In genomic region chr14:49853572-49854375, GRCh38 we compare ENCODE assay signal across 7 cellular contexts. TPM values are rescaled to one million over a fixed set of nuclear protein-coding genes. Genes with fewer than 3 reads are reported as not detected.
DNase-seq lines count a peak whose midpoint lies in the region; FAIRE-seq and TF ChIP-seq lines count a peak whose summit lies in the region.

No MANE protein-coding gene starts in this region.

- no peaks in the 10 kb centered on the region for H3K9me3 Mint-ChIP-seq in activated naive CD4-positive, alpha-beta T cell treated with anti-CD3 and anti-CD28 coated beads for 36 hours

- peaks cover 30% of the 10 kb centered on the region for H3K36me3 ChIP-seq in SJSA1
- H3K36me3 ChIP-seq in ovary = no peaks in the 10 kb centered on the region
- peaks cover 4% of the 10 kb centered on the region for H3K36me3 ChIP-seq in thymus (ENCODE audit: control insufficient read depth, insufficient read depth)

- peak; percentile 21 for FAIRE-seq in GM18507 (lab: Jason Lieb, UNC)

- H3K27me3 ChIP-seq in SJSA1 (replicated peaks) = no peaks in the 10 kb centered on the region
- H3K27me3 ChIP-seq in ovary = no peaks in the 10 kb centered on the region
- no peaks in the 10 kb centered on the region for H3K27me3 ChIP-seq in thymus (ENCODE audit: control insufficient read depth, insufficient read depth)

- no peak overlapping the region for H3K27ac Mint-ChIP-seq in activated naive CD4-positive, alpha-beta T cell treated with anti-CD3 and anti-CD28 coated beads for 36 hours

- WGBS in ovary, 3 donors = 10% methylated on average over 27 of the region's 27 CpGs
- 24% methylated on average over 27 of the region's 27 CpGs for WGBS in thymus

- H3K27ac ChIP-seq in SJSA1 (no peak overlapping the region), ovary (no peak overlapping the region), thymus (ENCODE audit: low read depth) (peak overlapping the region; percentile 19)

- no peak for DNase-seq in GM18507 (ENCODE audit: extremely low spot score, insufficient read length, low read depth)
- DNase-seq in Kasumi-1 (lab: John Stamatoyannopoulos, UW) = peak; percentile 94 to 97
- peak; percentile 64 to 76 for DNase-seq in SJSA1 (ENCODE audit: low read depth in 1 of 2, low spot score in 2 of 2)
- peak; percentile 85 for DNase-seq in activated naive CD4-positive, alpha-beta T cell treated with anti-CD3 and anti-CD28 coated beads for 36 hours
- DNase-seq in glomerular visceral epithelial cell (ENCODE audit: extremely low spot score) = peak; percentile 70
- peak; percentile 48 to 72 (median 62) for DNase-seq in ovary

- no peaks in the 10 kb centered on the region for H3K9me3 ChIP-seq in SJSA1 (replicated peaks)
- H3K9me3 ChIP-seq in ovary = no peaks in the 10 kb centered on the region
- no peaks in the 10 kb centered on the region for H3K9me3 ChIP-seq in thymus (ENCODE audit: control insufficient read depth)

- TF ChIP-seq EP300 in ovary (IDR thresholded peaks at IDR 0.05) = no peak

- H3K4me3 ChIP-seq in SJSA1 (peak overlapping the region; percentile 81), ovary (peak overlapping the region; percentile 84), thymus (ENCODE audit: low read length) (peak overlapping the region; percentile 61)

- intact Hi-C loops in activated naive CD4-positive, alpha-beta T cell treated with anti-CD3 and anti-CD28 coated beads for 36 hours (cut with micrococcal nuclease) = loop anchor here (1.0 to 2.0 kb wide), 10 partner anchors 9 to 679 kb away; partner anchors contain the start of genes DMAC2L, KLHDC2, L2HGDH and MAP4K5
- intact Hi-C loops in ovary (cut with DNase I) = loop anchor here in 2 of 4 donors (1.0 to 10.0 kb wide), 2 partner anchors 219 kb away; partner anchors contain the start of gene DNAAF2 (in 1 of the 2)

- H3K4me3 Mint-ChIP-seq in activated naive CD4-positive, alpha-beta T cell treated with anti-CD3 and anti-CD28 coated beads for 36 hours = peak overlapping the region; percentile 98

- peaks cover 42% of the 10 kb centered on the region for H3K4me1 Mint-ChIP-seq in activated naive CD4-positive, alpha-beta T cell treated with anti-CD3 and anti-CD28 coated beads for 36 hours (ENCODE audit: low read depth)

- H3K27me3 Mint-ChIP-seq in activated naive CD4-positive, alpha-beta T cell treated with anti-CD3 and anti-CD28 coated beads for 36 hours (ENCODE audit: low read depth) = no peaks in the 10 kb centered on the region

- peak; percentile 53 to 73 (median 66) for TF ChIP-seq CTCF in ovary (IDR thresholded peaks at IDR 0.05)

- TF ChIP-seq POLR2A in ovary (IDR thresholded peaks at IDR 0.05) = no peak

- H3K4me1 ChIP-seq in SJSA1 (replicated peaks) (peaks cover 3% of the 10 kb centered on the region; the same call in 1 of the 2 replicates), ovary (ENCODE audit: insufficient read depth) (no peaks in the 10 kb centered on the region), thymus (ENCODE audit: control insufficient read depth, insufficient read depth, low read length) (no peaks in the 10 kb centered on the region)

- CTCF ChIA-PET in activated naive CD4-positive, alpha-beta T cell treated with anti-CD3 and anti-CD28 coated beads for 36 hours (lab: Charles Lee) = interaction anchor here (0.6 to 10.7 kb wide), 20 partner anchors 9 to 457 kb away, joined by 3 to 182 read pairs (median 4); partner anchors contain the start of gene DNAAF2

- peaks cover 9% of the 10 kb centered on the region for H3K36me3 Mint-ChIP-seq in activated naive CD4-positive, alpha-beta T cell treated with anti-CD3 and anti-CD28 coated beads for 36 hours (ENCODE audit: low read depth)

RNA-seq across cellular contexts. Expression of gene NEMF, which starts 1.2 kb away (rescaled TPM):
- total RNA-seq in SJSA1 (2014; rRNA removed; shearing (Covaris generic)) = 30.4 and 42.7 TPM in 2 replicates
- total RNA-seq in activated naive CD4-positive, alpha-beta T cell treated with anti-CD3 and anti-CD28 coated beads for 36 hours = 10 to 100 TPM; 45.5 to 47.0 TPM
- 10 to 100 TPM; 46.9 to 98.9 (median 72.1) TPM for total RNA-seq in ovary
- polyA plus RNA-seq in ovary = 10 to 100 TPM; 20.9 to 46.2 TPM
- polyA plus RNA-seq in thymus = 58.1 TPM

RNA-seq across cellular contexts. Expression of gene ARF6, which starts 39.1 kb away (rescaled TPM):
- 60.9 and 61.2 TPM in 2 replicates for total RNA-seq in SJSA1 (2014; rRNA removed; shearing (Covaris generic))
- total RNA-seq in activated naive CD4-positive, alpha-beta T cell treated with anti-CD3 and anti-CD28 coated beads for 36 hours = 100 to 1,000 TPM; 128 to 129 TPM
- 10 to 100 TPM; 19.8 to 39.7 (median 34.9) TPM for total RNA-seq in ovary
- polyA plus RNA-seq in ovary (10 to 100 TPM; 20.3 to 34.1 TPM), thymus (72.0 TPM)
